Comparison of ENCODE assay signal across 23 cellular contexts in genomic region chr2:1581965-1582625, GRCh38.
DNase-seq lines count a peak whose midpoint lies in the region; ATAC-seq, FAIRE-seq and TF ChIP-seq lines count a peak whose summit lies in the region.
"Had no signal": no experiment of that assay in that cellular context is flagged by ENCODE, and none has a peak within 500 bp of the region (broad histone marks: within the 10 kb centered on the region; RNA-seq: fewer than 3 reads in every experiment).

No MANE protein-coding gene starts in this region.

- no peak for TF ChIP-seq CTCF in epithelial cell of esophagus (IDR thresholded peaks at IDR 0.05; ENCODE audit: insufficient read depth, low read depth, low read length, missing control alignments)
- TF ChIP-seq CTCF in GM10266 (IDR thresholded peaks at IDR 0.05; ENCODE audit: control insufficient read depth, insufficient read depth, low read depth, missing control alignments), result no peak

- ATAC-seq in Right ventricle myocardium inferior (no peak), right cardiac atrium (no peak), GM18867 (IDR thresholded peaks at IDR 0.05; ENCODE audit: unreplicated experiment) (no peak)
- ATAC-seq: activated CD4-positive, alpha-beta T cell treated with anti-CD3 and anti-CD28 coated beads for 36 hours; activated CD8-positive, alpha-beta T cell treated with anti-CD3 and anti-CD28 coated beads, Interleukin-2, amount 10 ng/mL, durations not matched to agents 7 days and 5 days; K562 had no signal

- peak; percentile 4 for DNase-seq in Right ventricle myocardium inferior (ENCODE audit: missing footprints)
- DNase-seq in right cardiac atrium, result no peak
- DNase-seq in HTR-8/SVneo (ENCODE audit: insufficient read length, low spot score), result no peak
- DNase-seq in epithelial cell of esophagus (ENCODE audit: low read depth), result peak; percentile 50
- peak; percentile 2 for DNase-seq in posterior vena cava (ENCODE audit: low spot score)
- no peak for DNase-seq in GM10266 (ENCODE audit: extremely low spot score)
- no peak for DNase-seq in activated T-cell treated with anti-CD3 and anti-CD28 coated beads, Interleukin-2, amount 50 U/mL, for 1 hour
- DNase-seq: 8988T; activated CD4-positive, alpha-beta T cell treated with anti-CD3 and anti-CD28 coated beads for 36 hours; activated CD8-positive, alpha-beta T cell treated with anti-CD3 and anti-CD28 coated beads, Interleukin-2, amount 10 ng/mL, durations not matched to agents 7 days and 5 days; activated gamma-delta T cell; CD4-positive, CD25-positive, alpha-beta regulatory T cell; dermis blood vessel endothelial cell; MG63; NCI-H2029 treated with DMSO at 0.1 percent for 48 hours; NCI-H2227 treated with DMSO at 0.1 percent for 48 hours; NCI-H69; SHP77; stimulated activated naive CD4-positive, alpha-beta T cell treated with Interleukin-2 at 50 U/mL for 16 hours; testis had no signal

- H3K4me3 ChIP-seq in right cardiac atrium (ENCODE audit: low read length), result no peak overlapping the region
- no peak overlapping the region for H3K4me3 ChIP-seq in epithelial cell of esophagus (ENCODE audit: low read length)
- H3K4me3 ChIP-seq: K562, lung, MG63, testis had no signal

- FAIRE-seq in HTR-8/SVneo (lab: Jason Lieb, UNC), result peak; percentile 31
- FAIRE-seq: K562 had no signal

- no peaks in the 10 kb centered on the region for H3K9me3 ChIP-seq in right cardiac atrium (ENCODE audit: control insufficient read depth, low read length)
- H3K9me3 ChIP-seq: MG63, testis had no signal

- H3K27ac ChIP-seq in right cardiac atrium (ENCODE audit: low read length), result no peak overlapping the region
- H3K27ac ChIP-seq: testis had no signal

- H3K27me3 ChIP-seq in right cardiac atrium (ENCODE audit: control insufficient read depth, insufficient read depth), result no peaks in the 10 kb centered on the region
- H3K27me3 ChIP-seq: MG63, testis had no signal

- 57% methylated on average over 10 of the region's 10 CpGs for WGBS in right cardiac atrium

- intact Hi-C loops in Right ventricle myocardium inferior (cut with DNase I), result no loop called here
- intact Hi-C loops in right cardiac atrium (cut with DNase I), result no loop called here
- intact Hi-C loops in posterior vena cava (cut with DNase I), result no loop called here

- H3K4me1 ChIP-seq in right cardiac atrium (ENCODE audit: control insufficient read depth, insufficient read depth, low read length), result no peaks in the 10 kb centered on the region
- H3K4me1 ChIP-seq: testis had no signal

Comparison
In these comparisons a context has a peak if more than half of its experiments do, and no peak if none do; other contexts are left out.
1. DNase-seq: peak in Right ventricle myocardium inferior (single experiment), epithelial cell of esophagus (single experiment) and posterior vena cava (single experiment); none in right cardiac atrium (0 of 3), HTR-8/SVneo (single experiment), GM10266 (single experiment) and activated T-cell treated with anti-CD3 and anti-CD28 coated beads, Interleukin-2, amount 50 U/mL, for 1 hour (single experiment).